Comparison of ENCODE assay signal across 9 cellular contexts in genomic region chr4:42638993-42639392, GRCh38. TPM values are rescaled to one million over a fixed set of nuclear protein-coding genes. Genes with fewer than 3 reads are reported as not detected.
DNase-seq lines count a peak whose midpoint lies in the region; ATAC-seq, FAIRE-seq and TF ChIP-seq lines count a peak whose summit lies in the region.
"Had no signal": no experiment of that assay in that cellular context is flagged by ENCODE, and none has a peak within 500 bp of the region (broad histone marks: within the 10 kb centered on the region; RNA-seq: fewer than 3 reads in every experiment).

No MANE protein-coding gene starts in this region.

- H3K9me3 ChIP-seq in upper lobe of left lung: no peaks in the 10 kb centered on the region

- no peaks in the 10 kb centered on the region for H3K36me3 ChIP-seq in upper lobe of left lung

- TF ChIP-seq CTCF in upper lobe of left lung (IDR thresholded peaks at IDR 0.05): no peak

- H3K4me1 ChIP-seq in upper lobe of left lung: peaks cover 15 to 41% (median 28%) of the 10 kb centered on the region in 4 donors

- 25 to 44% methylated on average over 3 of the region's 3 CpGs for WGBS in upper lobe of left lung, 2 donors

- FAIRE-seq in GM18507 (lab: Jason Lieb, UNC): peak; percentile 99

- H3K4me3 ChIP-seq in upper lobe of left lung: no peak overlapping the region

- no peak for TF ChIP-seq EP300 in upper lobe of left lung (IDR thresholded peaks at IDR 0.05)

- no peak for DNase-seq in GM18507 (ENCODE audit: extremely low spot score, insufficient read length, low read depth)
- peak; percentile 34 for DNase-seq in germinal center (ENCODE audit: low spot score)
- DNase-seq in glomerular visceral epithelial cell (ENCODE audit: extremely low spot score): no peak
- DNase-seq in NCI-H526 (lab: John Stamatoyannopoulos, UW): no peak
- no peak for DNase-seq in upper lobe of left lung
- DNase-seq: activated CD8-positive, alpha-beta memory T cell treated with anti-CD3 and anti-CD28 coated beads, Interleukin-2, amount 50 U/mL, for 48 hours had no signal

- ATAC-seq in GM21447 (IDR thresholded peaks at IDR 0.05; ENCODE audit: unreplicated experiment): peak; percentile 69
- ATAC-seq in HG03432 (IDR thresholded peaks at IDR 0.05; ENCODE audit: unreplicated experiment): peak; percentile 80
- no peak for ATAC-seq in SK-N-SH treated with all-trans-retinoic acid at 6 μM for 48 hours
- no peak for ATAC-seq in upper lobe of left lung (ENCODE audit: low FRiP score in 2 of 2)

- TF ChIP-seq POLR2A in upper lobe of left lung (IDR thresholded peaks at IDR 0.05): no peak

- H3K27ac ChIP-seq in upper lobe of left lung: no peak overlapping the region

- H3K27me3 ChIP-seq in upper lobe of left lung: no peaks in the 10 kb centered on the region

TF ChIP-seq in SK-N-SH treated with all-trans-retinoic acid at 6 μM for 48 hours, 23 proteins besides CTCF, POLR2A, EP300 and RAD21:
- no peak for TF ChIP-seq ZC3H10 (CRISPR knock-in tag; IDR thresholded peaks at IDR 0.05)
- TF ChIP-seq PPARA (CRISPR knock-in tag; IDR thresholded peaks at IDR 0.05; ENCODE audit: borderline replicate concordance): no peak
- TF ChIP-seq CSRNP3 (CRISPR knock-in tag; IDR thresholded peaks at IDR 0.05): no peak
- TF ChIP-seq ZNF70 (CRISPR knock-in tag; IDR thresholded peaks at IDR 0.05): no peak
- no peak for TF ChIP-seq ESRRG (CRISPR knock-in tag; IDR thresholded peaks at IDR 0.05)
- TF ChIP-seq OSR1 (CRISPR knock-in tag; IDR thresholded peaks at IDR 0.05): no peak
- no peak for TF ChIP-seq ISL1 (CRISPR knock-in tag; IDR thresholded peaks at IDR 0.05)
- no peak for TF ChIP-seq GLIS3 (CRISPR knock-in tag; IDR thresholded peaks at IDR 0.05)
- no peak for TF ChIP-seq CREB5 (CRISPR knock-in tag; IDR thresholded peaks at IDR 0.05; ENCODE audit: low read depth)
- no peak for TF ChIP-seq TCF4 (CRISPR knock-in tag; IDR thresholded peaks at IDR 0.05; ENCODE audit: borderline replicate concordance)
- TF ChIP-seq PATZ1 (CRISPR knock-in tag; IDR thresholded peaks at IDR 0.05; ENCODE audit: borderline replicate concordance): no peak
- no peak for TF ChIP-seq POU6F1 (CRISPR knock-in tag; IDR thresholded peaks at IDR 0.05; ENCODE audit: borderline replicate concordance, low read depth)
- no peak for TF ChIP-seq BACH2 (CRISPR knock-in tag; IDR thresholded peaks at IDR 0.05; ENCODE audit: borderline replicate concordance)
- no peak for TF ChIP-seq ZNF8 (CRISPR knock-in tag; IDR thresholded peaks at IDR 0.05)
- no peak for TF ChIP-seq ZFP30 (CRISPR knock-in tag; IDR thresholded peaks at IDR 0.05)
- TF ChIP-seq ARNTL (CRISPR knock-in tag; IDR thresholded peaks at IDR 0.05; ENCODE audit: borderline replicate concordance, low read depth): no peak
- TF ChIP-seq TSHZ2 (CRISPR knock-in tag; IDR thresholded peaks at IDR 0.05): no peak
- TF ChIP-seq ZFP3 (CRISPR knock-in tag; IDR thresholded peaks at IDR 0.05): no peak
- TF ChIP-seq CSDC2 (CRISPR knock-in tag; IDR thresholded peaks at IDR 0.05): no peak

RNA-seq across cellular contexts. Expression of gene ATP8A1, which starts 17.9 kb away (rescaled TPM):
- total RNA-seq in upper lobe of left lung: 100 to 1,000 TPM in 4 of 6 donors, 10 to 100 TPM in 2; 39.5 to 264 (median 144) TPM

Comparison
In these comparisons a context has a peak if more than half of its experiments do, and no peak if none do; other contexts are left out.
1. ATAC-seq: peak in GM21447 (single experiment) and HG03432 (single experiment); none in SK-N-SH treated with all-trans-retinoic acid at 6 μM for 48 hours (single experiment) and upper lobe of left lung (0 of 2).